9 cellular contexts compared by ENCODE assay signal in genomic region chr3:45906681-45907220, GRCh38. TPM values are rescaled to one million over a fixed set of nuclear protein-coding genes. Genes with fewer than 3 reads are reported as not detected.
DNase-seq lines count a peak whose midpoint lies in the region; TF ChIP-seq lines count a peak whose summit lies in the region.
"Had no signal": no experiment of that assay in that cellular context is flagged by ENCODE, and none has a peak within 500 bp of the region (broad histone marks: within the 10 kb centered on the region; RNA-seq: fewer than 3 reads in every experiment).

No MANE protein-coding gene starts in this region.

- no peaks in the 10 kb centered on the region for H3K36me3 ChIP-seq in BJ (ENCODE audit: control insufficient read depth, insufficient read depth, low read length)

- CTCF ChIA-PET in BJ (lab: Yijun Ruan, JAX): interaction anchor here (0.6 to 6.2 kb wide), 11 partner anchors 9 to 327 kb away, joined by 3 to 43 read pairs (median 4); no protein-coding TSS in a partner anchor

- no peak for DNase-seq in BJ (ENCODE audit: low read depth)
- peak; percentile 38 for DNase-seq in HS-27A (ENCODE audit: low read depth)
- peak; percentile 56 for DNase-seq in astrocyte of the spinal cord (ENCODE audit: low read depth, low spot score)
- DNase-seq in left kidney (ENCODE audit: low read depth, low spot score): peak; percentile 45
- DNase-seq in stimulated activated CD4-positive, alpha-beta T cell treated with anti-CD3 and anti-CD28 coated beads, Interleukin-2, amount 100 ng/mL, for 48 hours: no peak
- DNase-seq in SKM-1 treated with dmso at 0.1 percent for 144 hours (lab: John Stamatoyannopoulos, UW; ENCODE audit: unreplicated experiment): no peak
- DNase-seq in activated effector memory CD4-positive, alpha-beta T cell treated with Interleukin-2 at 50 U/mL for 16 hours: no peak
- DNase-seq in activated CD4-positive, alpha-beta T cell treated with anti-CD3 and anti-CD28 coated beads for 4 hours: no peak
- DNase-seq: activated naive CD4-positive, alpha-beta T cell had no signal

- H3K4me3 ChIP-seq in BJ (ENCODE audit: low read depth, low read length) (no peak overlapping the region), astrocyte of the spinal cord (ENCODE audit: low read depth, low read length) (no peak overlapping the region)

- in situ Hi-C loops in astrocyte of the spinal cord (cut with HindIII; ENCODE audit: low sequenced_read_pairs): no loop called here

- peaks cover 3% of the 10 kb centered on the region; the same call in 1 of the 2 replicates for H3K27me3 ChIP-seq in BJ (ENCODE audit: control insufficient read depth, insufficient read depth, low read length)

- TF ChIP-seq CTCF in BJ (IDR thresholded peaks at IDR 0.05; ENCODE audit: insufficient read depth, low read depth, low read length) (peak; percentile 74), astrocyte of the spinal cord (IDR thresholded peaks at IDR 0.05; ENCODE audit: low read depth, low read length) (peak; percentile 73)

- POLR2A ChIA-PET in BJ (lab: Charles Lee): no interaction called here

RNA-seq across cellular contexts. Expression of gene CCR9, which starts 20.4 kb away (rescaled TPM):
- not detected in 2 replicates for polyA plus RNA-seq in BJ (2011; rRNA removed)
- polyA minus RNA-seq in BJ (2011; rRNA and poly(A)+ RNA removed): not detected in 2 replicates

RNA-seq across cellular contexts. Expression of gene CXCR6, which starts 36.5 kb away (rescaled TPM):
- not detected in 2 replicates for polyA plus RNA-seq in BJ (2011; rRNA removed)
- polyA minus RNA-seq in BJ (2011; rRNA and poly(A)+ RNA removed): not detected in 2 replicates

Comparison
In these comparisons a context has a peak if more than half of its experiments do, and no peak if none do; other contexts are left out.
1. DNase-seq: peak in HS-27A (single experiment), astrocyte of the spinal cord (single experiment) and left kidney (single experiment); none in BJ (single experiment), stimulated activated CD4-positive, alpha-beta T cell treated with anti-CD3 and anti-CD28 coated beads, Interleukin-2, amount 100 ng/mL, for 48 hours (0 of 2), SKM-1 treated with dmso at 0.1 percent for 144 hours (single experiment), activated effector memory CD4-positive, alpha-beta T cell treated with Interleukin-2 at 50 U/mL for 16 hours (single experiment) and activated CD4-positive, alpha-beta T cell treated with anti-CD3 and anti-CD28 coated beads for 4 hours (0 of 2).